Comparison of ENCODE assay signal across 20 cellular contexts in genomic region chr16:56228476-56228875, GRCh38. TPM values are rescaled to one million over a fixed set of nuclear protein-coding genes. Genes with fewer than 3 reads are reported as not detected.
"Had no signal": no experiment of that assay in that cellular context is flagged by ENCODE, and none has a peak within 500 bp of the region (broad histone marks: within the 10 kb centered on the region; RNA-seq: fewer than 3 reads in every experiment).

No MANE protein-coding gene starts in this region.

- H3K27ac ChIP-seq: KMS-11, SJCRH30 had no signal

- H3K27me3 ChIP-seq: SJCRH30 had no signal

- H3K9me3 ChIP-seq: SJCRH30 had no signal

- H3K36me3 ChIP-seq: SJCRH30 had no signal

- ATAC-seq: HepG2, K562, SK-N-SH treated with all-trans-retinoic acid at 6 μM for 48 hours had no signal

- H3K9ac ChIP-seq: KMS-11 had no signal

- H3K4me1 ChIP-seq: SJCRH30 had no signal

- DNase-seq: Kasumi-1, MM.1S, NCI-H1092 treated with DMSO at 0.1 percent for 48 hours, NCI-H1436, NCI-H187, NCI-H2029, NCI-H2081 treated with DMSO at 0.1 percent for 48 hours, NCI-H2171, NCI-H226, NCI-H510A, NCI-H524 treated with DMSO at 0.1 percent for 48 hours, NCI-H82, Right ventricle myocardium superior, RPMI8226, SJCRH30, T-helper 1 cell had no signal

- H3K4me3 ChIP-seq: K562, SJCRH30 had no signal

- H3K4me2 ChIP-seq: KMS-11 had no signal

RNA-seq across cellular contexts. Expression of gene GNAO1, which starts 37.2 kb away (rescaled TPM):
- total RNA-seq: HepG2 had no signal
- polyA plus RNA-seq: HepG2 had no signal
